In genomic region chr17:74466785-74467158, GRCh38 we compare ENCODE assay signal across 1 cellular context.
A peak's percentile ranks its signal among the peaks of the same experiment; 100 is the strongest.
TF ChIP-seq lines count a peak whose summit lies in the region.

No MANE protein-coding gene starts in this region.

TF ChIP-seq in GM12878, 131 proteins besides CTCF, POLR2A, EP300 and RAD21:
- peak; percentile 2; the same call in 1 of the 2 replicates for TF ChIP-seq BACH1 (IDR thresholded peaks at IDR 0.05; ENCODE audit: borderline replicate concordance)
- TF ChIP-seq FOXK2 (IDR thresholded peaks at IDR 0.05) = no peak
- TF ChIP-seq ZSCAN29 (IDR thresholded peaks at IDR 0.05) = no peak
- TF ChIP-seq SUZ12 (IDR thresholded peaks at IDR 0.05; ENCODE audit: unreplicated experiment) = no peak
- 0 out of 2 replicates have a peak, but pooled peaks have one; percentile 36 for TF ChIP-seq RB1 (IDR thresholded peaks at IDR 0.05; ENCODE audit: borderline replicate concordance)
- no peak for TF ChIP-seq SMC3 (IDR thresholded peaks at IDR 0.05; ENCODE audit: borderline replicate concordance, low read length)
- peak; percentile 50 for TF ChIP-seq PKNOX1 (IDR thresholded peaks at IDR 0.05)
- TF ChIP-seq BCL3 (IDR thresholded peaks at IDR 0.05; ENCODE audit: borderline replicate concordance, insufficient read depth, low read depth, low read length, poor library complexity, severe bottlenecking) = no peak
- TF ChIP-seq ZNF207 (IDR thresholded peaks at IDR 0.05; ENCODE audit: borderline replicate concordance) = 0 out of 2 replicates have a peak, but pooled peaks have one; percentile 32
- TF ChIP-seq PBX3 (IDR thresholded peaks at IDR 0.05; ENCODE audit: insufficient replicate concordance, low read depth, low read length) = no peak
- TF ChIP-seq KLF5 (IDR thresholded peaks at IDR 0.05; ENCODE audit: partially characterized antibody) = no peak
- peak; percentile 26 for TF ChIP-seq SMAD1 (IDR thresholded peaks at IDR 0.05; ENCODE audit: low read depth, partially characterized antibody)
- TF ChIP-seq NKRF (conservative IDR thresholded peaks at IDR 0.05) = peak; percentile 27; the same call in 1 of the 2 replicates
- peak; percentile 39 for TF ChIP-seq RUNX3 (IDR thresholded peaks at IDR 0.05; ENCODE audit: low read length)
- no peak for TF ChIP-seq MEF2A (IDR thresholded peaks at IDR 0.05; ENCODE audit: insufficient read depth, low read depth, low read length)
- no peak for TF ChIP-seq SMAD5 (IDR thresholded peaks at IDR 0.05; ENCODE audit: low read depth)
- no peak for TF ChIP-seq IKZF2 (IDR thresholded peaks at IDR 0.05)
